ENCODE assay signal across 9 cellular contexts in the genomic region with DNA sequence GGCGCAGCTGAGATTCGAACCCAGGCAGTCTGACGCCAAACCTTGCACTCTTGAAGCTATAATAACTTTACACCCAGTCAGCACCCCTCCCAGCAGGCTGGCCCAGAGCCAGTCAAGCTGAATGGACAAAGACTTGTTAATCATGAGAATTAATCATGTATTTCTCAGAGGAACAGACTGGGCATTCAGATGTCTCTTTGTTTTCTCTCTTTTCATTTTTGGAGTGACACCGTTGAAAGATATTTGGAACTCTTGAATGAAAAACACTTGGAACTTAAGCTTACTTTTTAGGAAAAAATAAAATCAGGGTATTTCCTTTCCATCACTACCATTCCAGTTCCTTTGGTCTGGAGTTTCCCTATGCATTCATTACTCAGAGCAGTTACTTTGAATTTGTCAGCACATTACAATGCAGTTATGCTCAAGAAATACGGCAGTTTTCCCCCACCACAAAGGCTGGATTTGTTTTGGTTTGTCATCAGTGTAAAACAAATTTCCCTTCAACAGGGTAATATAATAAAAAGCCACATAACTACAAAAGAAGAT. TPM values are rescaled to one million over a fixed set of nuclear protein-coding genes. Genes with fewer than 3 reads are reported as not detected.
DNase-seq lines count a peak whose midpoint lies in the region; ATAC-seq and TF ChIP-seq lines count a peak whose summit lies in the region.
"Had no signal": no experiment of that assay in that cellular context is flagged by ENCODE, and none has a peak within 500 bp of the region (broad histone marks: within the 10 kb centered on the region; RNA-seq: fewer than 3 reads in every experiment).

No MANE protein-coding gene starts in this region.

- no peaks in the 10 kb centered on the region for H4K20me1 ChIP-seq in hepatocyte (ENCODE audit: insufficient read depth, poor library complexity, severe bottlenecking)

- H3K4me1 ChIP-seq in Panc1 (ENCODE audit: control insufficient read depth, insufficient read depth, low read length): no peaks in the 10 kb centered on the region
- H3K4me1 ChIP-seq in hepatocyte (ENCODE audit: insufficient read depth): peaks cover 4% of the 10 kb centered on the region

- no peak overlapping the region for H2AFZ ChIP-seq in hepatocyte

- intact Hi-C loops in Calu3 (cut with micrococcal nuclease; ENCODE audit: unreplicated experiment) (no loop called here), Panc1 (cut with micrococcal nuclease; ENCODE audit: unreplicated experiment) (no loop called here), posterior vena cava (cut with DNase I) (no loop called here)

- TF ChIP-seq CTCF in Calu3 (IDR thresholded peaks at IDR 0.05; ENCODE audit: unreplicated experiment) (no peak), Panc1 (IDR thresholded peaks at IDR 0.05) (no peak), hepatocyte (IDR thresholded peaks at IDR 0.05; ENCODE audit: poor library complexity) (no peak)

- no peaks in the 10 kb centered on the region for H3K9me2 ChIP-seq in hepatocyte (replicated peaks; ENCODE audit: insufficient read depth)

- H3K4me1 Mint-ChIP-seq in Calu3 (ENCODE audit: low read depth, unreplicated experiment): no peaks in the 10 kb centered on the region
- H3K4me1 Mint-ChIP-seq: naive B cell had no signal

- H3K4me2 ChIP-seq in hepatocyte: no peak overlapping the region

- peaks cover under 1% of the 10 kb centered on the region for H3K9me3 Mint-ChIP-seq in Calu3 (ENCODE audit: low read depth, unreplicated experiment)

- POLR2A ChIA-PET in Panc1 (lab: Charles Lee): no interaction called here

- 84% methylated on average over 5 of the region's 5 CpGs for WGBS in hepatocyte (ENCODE audit: low lambda C conversion rate, missing lambda C conversion rate)

- DNase-seq in Calu3 (peak; percentile 60), Panc1 (ENCODE audit: low read depth, low spot score) (no peak), fibroblast of gingiva (ENCODE audit: low read depth) (peak; percentile 46), occipital lobe (lab: John Stamatoyannopoulos, UW) (peak; percentile 29), posterior vena cava (ENCODE audit: low spot score) (no peak), D341Med (ENCODE audit: low spot score) (no peak), hepatocyte (ENCODE audit: low spot score) (no peak), GOT3 (lab: John Stamatoyannopoulos, UW) (no peak)
- DNase-seq: naive B cell had no signal

- H3K4me3 Mint-ChIP-seq in Calu3 (ENCODE audit: low read depth, unreplicated experiment): no peak overlapping the region
- H3K4me3 Mint-ChIP-seq: naive B cell had no signal

- BruUV-seq in Calu3 (replicated peaks; lab: Mats Ljungman, UMichigan) (no TSS peak), Panc1 (replicated peaks; lab: Mats Ljungman, UMichigan) (no TSS peak)

- no peaks in the 10 kb centered on the region for H3K36me3 Mint-ChIP-seq in Calu3 (ENCODE audit: insufficient read depth, unreplicated experiment)

- H3K9me3 ChIP-seq in Panc1 (ENCODE audit: control insufficient read depth, insufficient read depth, low read depth, low read length) (no peaks in the 10 kb centered on the region), hepatocyte (ENCODE audit: low read depth) (no peaks in the 10 kb centered on the region)

- ATAC-seq in Panc1: peak; percentile 56; the same call in 1 of the 2 replicates

- CTCF ChIA-PET in Calu3 (lab: Charles Lee) (interaction anchor here (1.2 kb wide), 1 partner anchor 10 kb away, joined by 3 read pairs; no protein-coding TSS in a partner anchor), Panc1 (lab: Charles Lee) (no interaction called here)

- no peak overlapping the region for H3K4me3 ChIP-seq in Panc1 (ENCODE audit: low read depth in 2 of 2, low read length in 2 of 2)
- H3K4me3 ChIP-seq in hepatocyte: no peak overlapping the region

- no peaks in the 10 kb centered on the region for H3K79me2 ChIP-seq in hepatocyte

- H3K36me3 ChIP-seq in Panc1 (ENCODE audit: control insufficient read depth, insufficient read depth, low read length) (no peaks in the 10 kb centered on the region), hepatocyte (replicated peaks; ENCODE audit: insufficient read depth, low read depth) (no peaks in the 10 kb centered on the region)

- no peak overlapping the region for H3K27ac ChIP-seq in Panc1 (ENCODE audit: low read length)
- H3K27ac ChIP-seq in hepatocyte: no peak overlapping the region

- H3K27ac Mint-ChIP-seq in Calu3 (ENCODE audit: unreplicated experiment): no peak overlapping the region
- H3K27ac Mint-ChIP-seq: naive B cell had no signal

- H3K27me3 ChIP-seq in Panc1 (ENCODE audit: control insufficient read depth, insufficient read depth, low read length): no peaks in the 10 kb centered on the region
- H3K27me3 ChIP-seq in hepatocyte: no peaks in the 10 kb centered on the region

- in situ Hi-C loops in Panc1 (cut with HindIII; ENCODE audit: low pct_unique_long_range_greater_than_20kb, low sequenced_read_pairs): no loop called here

- no peaks in the 10 kb centered on the region for H3K27me3 Mint-ChIP-seq in Calu3 (ENCODE audit: unreplicated experiment)

RNA-seq across cellular contexts. Expression of gene MAMDC2, which starts 22.5 kb away (rescaled TPM):
- total RNA-seq in Calu3 (2022): 0.26 and 0.29 TPM in 2 replicates
- 1.5 TPM for total RNA-seq in Panc1 (2021; ENCODE audit: unreplicated experiment)
- polyA plus RNA-seq in Panc1 (2012; ENCODE audit: insufficient read length): 0.50 TPM
- 3.0 TPM for total RNA-seq in occipital lobe
- 10 to 100 TPM; 13.4 to 48.1 TPM for total RNA-seq in posterior vena cava
- 1.7 and 1.9 TPM in 2 replicates for total RNA-seq in hepatocyte
- polyA plus RNA-seq in hepatocyte: 0.65 and 1.1 TPM in 2 replicates

Comparison
In these comparisons a context has a peak if more than half of its experiments do, and no peak if none do; other contexts are left out.
1. DNase-seq: peak in Calu3 (single experiment), fibroblast of gingiva (single experiment) and occipital lobe (single experiment); none in Panc1 (single experiment), posterior vena cava (single experiment), D341Med (single experiment), hepatocyte (single experiment) and GOT3 (single experiment).